In the genomic region with DNA sequence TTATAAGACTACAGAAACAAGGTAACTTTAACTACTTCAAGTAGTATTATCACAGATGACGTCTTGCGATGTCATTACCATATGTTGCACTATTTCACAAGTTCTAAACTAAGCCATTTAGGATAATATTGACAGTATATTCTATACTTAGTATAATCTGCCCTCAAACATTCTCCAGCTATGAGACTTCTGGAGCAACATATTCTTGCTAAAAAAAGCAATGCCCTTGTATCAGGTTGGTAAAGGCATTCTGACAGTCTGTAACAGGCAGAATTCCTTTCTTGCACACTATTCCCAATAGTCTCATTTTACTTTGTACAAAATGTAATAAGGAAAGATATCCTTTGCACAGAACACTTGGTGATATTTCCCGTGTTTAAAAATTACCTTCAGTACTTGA, we compare ENCODE assay signal across 25 cellular contexts.
"Had no signal": no experiment of that assay in that cellular context is flagged by ENCODE, and none has a peak within 500 bp of the region (broad histone marks: within the 10 kb centered on the region; RNA-seq: fewer than 3 reads in every experiment).

No MANE protein-coding gene starts in this region.

- ATAC-seq: effector memory CD8-positive, alpha-beta T cell; esophagus mucosa; gastrocnemius medialis; left colon; left lobe of liver; lower lobe of right lung; mucosa of descending colon had no signal

- FAIRE-seq: endometrium, islet of Langerhans, keratinocyte had no signal

- H3K4me3 ChIP-seq: colonic mucosa, esophagus squamous epithelium, gastrocnemius medialis, heart right ventricle, left ventricle myocardium inferior, lower lobe of right lung, mucosa of descending colon had no signal

- H3K36me3 ChIP-seq: colonic mucosa, esophagus squamous epithelium, gastrocnemius medialis, heart right ventricle, left ventricle myocardium inferior, lower lobe of right lung had no signal

- H3K4me1 ChIP-seq: colonic mucosa, esophagus squamous epithelium, gastrocnemius medialis, lower lobe of right lung had no signal

- DNase-seq: colonic mucosa; cortex of kidney; effector CD8-positive, alpha-beta T cell; effector memory CD8-positive, alpha-beta T cell; endodermal cell; erythroblast; esophagus squamous epithelium; foreskin fibroblast; foreskin melanocyte; gastrocnemius medialis; glutamatergic neuron; head of caudate nucleus; heart right ventricle; hippocampal formation; left colon; left ventricle myocardium inferior; lower lobe of right lung; mesenchymal stem cell; mucosa of descending colon had no signal

- H3K9me3 ChIP-seq: colonic mucosa, esophagus squamous epithelium, gastrocnemius medialis, heart right ventricle, left ventricle myocardium inferior, lower lobe of right lung had no signal

- H3K27ac ChIP-seq: colonic mucosa, epithelial cell of prostate, esophagus squamous epithelium, gastrocnemius medialis, heart right ventricle, left ventricle myocardium inferior, lower lobe of right lung had no signal

- H3K27me3 ChIP-seq: colonic mucosa, esophagus squamous epithelium, gastrocnemius medialis, heart right ventricle had no signal
